Comparison of ENCODE assay signal across 10 cellular contexts in the genomic region with DNA sequence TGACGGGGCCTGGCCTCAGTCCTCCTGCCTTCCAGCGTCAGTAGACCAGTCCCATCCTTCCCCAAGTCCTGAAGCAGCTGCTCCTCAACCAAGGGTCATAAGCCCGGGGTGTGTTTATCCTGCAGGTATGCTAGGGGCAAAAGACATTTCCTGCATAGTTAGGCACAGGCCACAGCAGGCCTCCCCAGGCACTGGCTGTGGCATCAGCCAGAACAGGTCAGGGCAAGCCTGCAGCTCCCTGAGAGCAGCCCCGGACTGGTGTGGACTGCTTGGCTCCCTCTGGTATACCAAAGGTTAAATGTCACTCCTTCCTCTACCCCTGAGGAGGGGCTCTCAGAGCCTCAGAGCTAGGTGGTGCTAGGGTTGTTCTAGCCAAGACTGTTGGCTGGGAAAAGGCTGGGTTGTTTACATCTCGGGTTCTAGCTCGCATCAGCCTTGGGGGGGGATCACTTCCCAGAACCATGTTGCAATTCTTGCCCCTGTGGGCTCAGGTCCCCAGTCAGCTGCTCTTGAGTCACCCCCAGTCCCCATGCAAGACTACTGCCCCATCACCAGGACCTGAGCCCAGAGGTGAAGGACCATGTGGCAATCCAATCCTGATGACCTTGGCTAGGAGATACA. TPM values are rescaled to one million over a fixed set of nuclear protein-coding genes. Genes with fewer than 3 reads are reported as not detected.
A peak's percentile ranks its signal among the peaks of the same experiment; 100 is the strongest.
DNase-seq lines count a peak whose midpoint lies in the region; ATAC-seq and TF ChIP-seq lines count a peak whose summit lies in the region.
"Had no signal": no experiment of that assay in that cellular context is flagged by ENCODE, and none has a peak within 500 bp of the region (broad histone marks: within the 10 kb centered on the region; RNA-seq: fewer than 3 reads in every experiment).

No MANE protein-coding gene starts in this region.

- H3K27ac Mint-ChIP-seq in nephron = peak overlapping the region; percentile 99 to 100 (median 99)
- no peak overlapping the region for H3K27ac Mint-ChIP-seq in T-helper 17 cell
- H3K27ac Mint-ChIP-seq: activated CD4-positive, alpha-beta memory T cell treated with anti-CD3 and anti-CD28 coated beads for 36 hours had no signal

- H3K9me3 Mint-ChIP-seq in nephron = no peaks in the 10 kb centered on the region
- H3K9me3 Mint-ChIP-seq: activated CD4-positive, alpha-beta memory T cell treated with anti-CD3 and anti-CD28 coated beads for 36 hours had no signal

- POLR2A ChIA-PET in A673 (lab: Charles Lee; ENCODE audit: low non-redundant PET) = no interaction called here

- ATAC-seq in T-helper 17 cell = no peak

- peaks cover 27% of the 10 kb centered on the region for H3K4me1 Mint-ChIP-seq in nephron
- H3K4me1 Mint-ChIP-seq in T-helper 17 cell = peaks cover 14% of the 10 kb centered on the region

- no peaks in the 10 kb centered on the region for H3K27me3 Mint-ChIP-seq in nephron (ENCODE audit: low read depth)
- peaks cover 51% of the 10 kb centered on the region for H3K27me3 Mint-ChIP-seq in T-helper 17 cell

- no peaks in the 10 kb centered on the region for H3F3A ChIP-seq in Loucy (ENCODE audit: low read depth)

- no peaks in the 10 kb centered on the region for H3K9me2 ChIP-seq in Loucy (replicated peaks; ENCODE audit: low read depth, low read length)

- H2AFZ ChIP-seq in Loucy (ENCODE audit: low read length) = no peak overlapping the region

- DNase-seq in A673 (ENCODE audit: low spot score) = no peak
- DNase-seq in activated CD4-positive, alpha-beta T cell treated with anti-CD3 and anti-CD28 coated beads for 4 hours = no peak
- no peak for DNase-seq in GM10266 (ENCODE audit: extremely low spot score)
- no peak for DNase-seq in T-helper 17 cell
- DNase-seq in NCI-H2227 (lab: John Stamatoyannopoulos, UW; ENCODE audit: unreplicated experiment) = no peak
- DNase-seq: activated CD4-positive, alpha-beta memory T cell treated with anti-CD3 and anti-CD28 coated beads for 36 hours; occipital lobe had no signal

- peak overlapping the region; percentile 79 for H3K4me3 ChIP-seq in A673 (ENCODE audit: low read depth, low read length, poor library complexity, severe bottlenecking)
- no peak overlapping the region for H3K4me3 ChIP-seq in Loucy (ENCODE audit: low read length, poor library complexity, severe bottlenecking)
- peak overlapping the region; percentile 83 to 95 for H3K4me3 ChIP-seq in esophagus (ENCODE audit: low read depth in 1 of 2, low read length in 2 of 2)

- no TSS peak for BruUV-seq in A673 (replicated peaks; lab: Mats Ljungman, UMichigan)

- H3K4me2 ChIP-seq in Loucy (ENCODE audit: low read depth, low read length, poor library complexity, severe bottlenecking) = no peak overlapping the region

- WGBS in esophagus, 2 donors = 28 to 40% methylated on average over 6 of the region's 6 CpGs

- H3K4me1 ChIP-seq in A673 (ENCODE audit: insufficient read depth, low read length, poor library complexity, severe bottlenecking) = peaks cover 20% of the 10 kb centered on the region
- H3K4me1 ChIP-seq in Loucy (ENCODE audit: insufficient read depth, low read length, poor library complexity, severe bottlenecking) = peaks cover 15% of the 10 kb centered on the region
- H3K4me1 ChIP-seq in esophagus (ENCODE audit: control insufficient read depth in 2 of 2, insufficient read depth in 2 of 2, low read length in 1 of 2) = peaks cover 0 to 14% of the 10 kb centered on the region in 2 donors

- H3K27ac ChIP-seq in A673 (ENCODE audit: low read depth, low read length, poor library complexity, severe bottlenecking) = no peak overlapping the region
- H3K27ac ChIP-seq in esophagus (ENCODE audit: low read depth in 2 of 2, low read length in 1 of 2) = peak overlapping the region; percentile 98 to 99

- CTCF ChIA-PET in A673 (lab: Charles Lee) = no interaction called here

- no peaks in the 10 kb centered on the region for H3K79me2 ChIP-seq in Loucy (ENCODE audit: insufficient read depth, low read length)

- peak overlapping the region; percentile 47 for H3K9ac ChIP-seq in Loucy (ENCODE audit: low read depth, low read length, poor library complexity, severe bottlenecking)

- H3K9me3 ChIP-seq in A673 (ENCODE audit: low read depth, low read length, poor library complexity, severe bottlenecking) (no peaks in the 10 kb centered on the region), Loucy (ENCODE audit: insufficient read depth, low read depth, low read length) (no peaks in the 10 kb centered on the region), esophagus (ENCODE audit: control insufficient read depth in 2 of 2, insufficient read depth in 1 of 2, low read depth in 1 of 2, low read length in 1 of 2) (no peaks in the 10 kb centered on the region), T-helper 17 cell (ENCODE audit: control insufficient read depth, low read length, poor library complexity, severe bottlenecking) (no peaks in the 10 kb centered on the region)

- intact Hi-C loops in A673 (cut with micrococcal nuclease; ENCODE audit: unreplicated experiment) = no loop called here

- TF ChIP-seq CTCF in A673 (conservative IDR thresholded peaks at IDR 0.05; ENCODE audit: low read depth, low read length) (no peak), Loucy (conservative IDR thresholded peaks at IDR 0.05; ENCODE audit: low read length) (no peak), nephron (IDR thresholded peaks at IDR 0.05; ENCODE audit: unreplicated experiment in 3 of 3) (no peak), GM10266 (IDR thresholded peaks at IDR 0.05; ENCODE audit: control insufficient read depth, insufficient read depth, low read depth, missing control alignments) (no peak)

- H3K27me3 ChIP-seq in A673 (replicated peaks; ENCODE audit: insufficient read depth, low read depth, low read length, poor library complexity) = no peaks in the 10 kb centered on the region
- no peaks in the 10 kb centered on the region for H3K27me3 ChIP-seq in Loucy (ENCODE audit: insufficient read depth, low read length, poor library complexity, severe bottlenecking)
- H3K27me3 ChIP-seq in esophagus (ENCODE audit: control insufficient read depth in 1 of 2, insufficient read depth in 2 of 2, low read length in 2 of 2) = no peaks in the 10 kb centered on the region

- H3K36me3 ChIP-seq in A673 (ENCODE audit: insufficient read depth, low read length, poor library complexity, severe bottlenecking) (peaks cover 36% of the 10 kb centered on the region), Loucy (ENCODE audit: insufficient read depth, low read length) (0 out of 2 replicates have a peak, but pooled peaks cover under 1% of the 10 kb centered on the region), esophagus (ENCODE audit: control insufficient read depth in 2 of 2, insufficient read depth in 2 of 2, low read length in 1 of 2) (peaks cover 10 to 26% of the 10 kb centered on the region in 2 donors)

- H3K36me3 Mint-ChIP-seq in nephron (ENCODE audit: low read depth) (peaks cover 45% of the 10 kb centered on the region), T-helper 17 cell (ENCODE audit: low read depth) (peaks cover 6% of the 10 kb centered on the region)

- no peaks in the 10 kb centered on the region for H4K20me1 ChIP-seq in Loucy (ENCODE audit: insufficient read depth, low read length, poor library complexity, severe bottlenecking)

- H3K4me3 Mint-ChIP-seq in nephron = peak overlapping the region; percentile 95 to 99 (median 97)
- no peak overlapping the region for H3K4me3 Mint-ChIP-seq in T-helper 17 cell
- H3K4me3 Mint-ChIP-seq: activated CD4-positive, alpha-beta memory T cell treated with anti-CD3 and anti-CD28 coated beads for 36 hours had no signal

RNA-seq across cellular contexts. Expression of a gene that starts 2.9 kb away (rescaled TPM):
- total RNA-seq in A673 (2021) = 91.3 and 110 TPM in 2 replicates
- 10 to 100 TPM; 54.1 to 81.6 TPM for polyA plus RNA-seq in esophagus
- total RNA-seq in T-helper 17 cell = 1 to 10 TPM in 1 of 2 donors, under 1 TPM in 1; 0.85 to 1.0 TPM

RNA-seq across cellular contexts. Expression of a gene that starts 9.6 kb away (rescaled TPM):
- 169 and 187 TPM in 2 replicates for total RNA-seq in A673 (2021)
- 100 to 1,000 TPM in 1 of 2 donors, 10 to 100 TPM in 1; 99.8 to 182 TPM for polyA plus RNA-seq in esophagus
- total RNA-seq in T-helper 17 cell = 10 to 100 TPM; 36.2 to 44.6 TPM

RNA-seq across cellular contexts. Expression of a gene that starts 24.0 kb away (rescaled TPM):
- 1.9 and 2.3 TPM in 2 replicates for total RNA-seq in A673 (2021)
- polyA plus RNA-seq in esophagus = 1 to 10 TPM in 1 of 2 donors, under 1 TPM in 1; 0.98 to 1.5 TPM
- 1 to 10 TPM in 1 of 2 donors, under 1 TPM in 1; 0.55 to 3.1 TPM for total RNA-seq in T-helper 17 cell

RNA-seq across cellular contexts. Expression of a gene that starts 32.3 kb away (rescaled TPM):
- total RNA-seq in A673 (2021) (7.8 and 11.8 TPM in 2 replicates), T-helper 17 cell (10 to 100 TPM; 76.9 to 84.5 TPM)
- polyA plus RNA-seq in esophagus = 100 to 1,000 TPM in 1 of 2 donors, 10 to 100 TPM in 1; 69.8 to 129 TPM

RNA-seq across cellular contexts. Expression of a gene that starts 43.8 kb away (rescaled TPM):
- 0.15 TPM in 1 of 2 replicates, not detected in the other for total RNA-seq in A673 (2021)
- polyA plus RNA-seq in esophagus = 1 to 10 TPM in 1 of 2 donors, under 1 TPM in 1; 0.31 to 1.1 TPM
- 1 to 10 TPM; 7.2 to 8.7 TPM for total RNA-seq in T-helper 17 cell

Comparison
In these comparisons a context has a peak if more than half of its experiments do, and no peak if none do; other contexts are left out.
1. RNA of a gene that starts 2.9 kb away (total RNA-seq): 91.3 to 110 TPM in A673; 0.85 to 1.0 TPM in T-helper 17 cell; every median in the first group is over 10 times any median in the second.